Comparison of ENCODE assay signal across 18 cellular contexts in genomic region chr20:1362484-1362883, GRCh38. TPM values are rescaled to one million over a fixed set of nuclear protein-coding genes. Genes with fewer than 3 reads are reported as not detected.
A peak's percentile ranks its signal among the peaks of the same experiment; 100 is the strongest.
DNase-seq lines count a peak whose midpoint lies in the region; ATAC-seq and TF ChIP-seq lines count a peak whose summit lies in the region.
"Had no signal": no experiment of that assay in that cellular context is flagged by ENCODE, and none has a peak within 500 bp of the region (broad histone marks: within the 10 kb centered on the region; RNA-seq: fewer than 3 reads in every experiment).

No MANE protein-coding gene starts in this region.

- H3K27ac ChIP-seq in body of pancreas (no peak overlapping the region), MM.1S (ENCODE audit: low read length) (no peak overlapping the region)
- H3K27ac ChIP-seq: colonic mucosa, tibial nerve had no signal

- no peak for ATAC-seq in natural killer cell treated with Interleukin-12 subunit alpha and Interleukin-12 subunit beta and Interleukin-15 and Interleukin-18, amount 100 ng/mL, for 72 hours
- no peak for ATAC-seq in natural killer cell
- ATAC-seq in central memory CD8-positive, alpha-beta T cell (replicated peaks; ENCODE audit: extremely low read depth, poor library complexity, severe bottlenecking): no peak
- peak; percentile 21 for ATAC-seq in stimulated activated naive CD8-positive, alpha-beta T cell treated with anti-CD3 and anti-CD28 coated beads, Interleukin-15, amount 100 ng/mL, for 72 hours
- no peak for ATAC-seq in body of pancreas
- ATAC-seq in SK-N-SH treated with all-trans-retinoic acid at 6 μM for 48 hours: no peak
- ATAC-seq: mucosa of descending colon; stimulated activated memory B cell treated with anti-CD40 and anti-IgM and Interleukin-4, amounts not matched to agents 10 μg/mL and 1 μg/mL and 100 μg/mL, for 72 hours had no signal

- no peak overlapping the region for H3K4me3 Mint-ChIP-seq in natural killer cell treated with Interleukin-12 subunit alpha and Interleukin-12 subunit beta and Interleukin-15 and Interleukin-18, amount 100 ng/mL, for 72 hours
- H3K4me3 Mint-ChIP-seq in natural killer cell: no peak overlapping the region
- H3K4me3 Mint-ChIP-seq in central memory CD8-positive, alpha-beta T cell: no peak overlapping the region
- H3K4me3 Mint-ChIP-seq in stimulated activated naive CD8-positive, alpha-beta T cell treated with anti-CD3 and anti-CD28 coated beads, Interleukin-15, amount 100 ng/mL, for 72 hours: peak overlapping the region in 1 of 2 donors; percentile 16
- H3K4me3 Mint-ChIP-seq: stimulated activated memory B cell treated with anti-CD40 and anti-IgM and Interleukin-4, amounts not matched to agents 10 μg/mL and 1 μg/mL and 100 μg/mL, for 72 hours had no signal

- H3K27me3 Mint-ChIP-seq in natural killer cell treated with Interleukin-12 subunit alpha and Interleukin-12 subunit beta and Interleukin-15 and Interleukin-18, amount 100 ng/mL, for 72 hours: no peaks in the 10 kb centered on the region
- H3K27me3 Mint-ChIP-seq in natural killer cell (ENCODE audit: low read depth in 2 of 2): no peaks in the 10 kb centered on the region
- no peaks in the 10 kb centered on the region for H3K27me3 Mint-ChIP-seq in central memory CD8-positive, alpha-beta T cell
- no peaks in the 10 kb centered on the region for H3K27me3 Mint-ChIP-seq in stimulated activated naive CD8-positive, alpha-beta T cell treated with anti-CD3 and anti-CD28 coated beads, Interleukin-15, amount 100 ng/mL, for 72 hours
- H3K27me3 Mint-ChIP-seq: stimulated activated memory B cell treated with anti-CD40 and anti-IgM and Interleukin-4, amounts not matched to agents 10 μg/mL and 1 μg/mL and 100 μg/mL, for 72 hours had no signal

- peaks cover 0 to 3% of the 10 kb centered on the region in 2 donors for H3K36me3 ChIP-seq in body of pancreas (replicated peaks in 1 of 2; ENCODE audit: insufficient read depth in 1 of 2, low read depth in 2 of 2)
- H3K36me3 ChIP-seq in MM.1S (replicated peaks; ENCODE audit: insufficient read depth, low read length): no peaks in the 10 kb centered on the region
- H3K36me3 ChIP-seq: colonic mucosa had no signal

- TF ChIP-seq CTCF in natural killer cell (IDR thresholded peaks at IDR 0.05) (no peak), body of pancreas (IDR thresholded peaks at IDR 0.05) (no peak), MM.1S (IDR thresholded peaks at IDR 0.05; ENCODE audit: low read length) (no peak)

- H3K9me2 ChIP-seq in MM.1S (replicated peaks; ENCODE audit: insufficient read depth, low read length): no peaks in the 10 kb centered on the region

- DNase-seq in natural killer cell treated with Interleukin-12 subunit alpha and Interleukin-12 subunit beta and Interleukin-15 and Interleukin-18, amount 100 ng/mL, for 72 hours (ENCODE audit: low spot score): no peak
- DNase-seq in natural killer cell: no peak
- peak; percentile 43 for DNase-seq in SK-MEL-5 (ENCODE audit: low read depth, low spot score)
- no peak for DNase-seq in central memory CD8-positive, alpha-beta T cell (ENCODE audit: low spot score in 2 of 2)
- DNase-seq in stimulated activated naive CD8-positive, alpha-beta T cell treated with anti-CD3 and anti-CD28 coated beads, Interleukin-15, amount 100 ng/mL, for 72 hours: peak in 1 of 2 donors; percentile 49
- DNase-seq in body of pancreas: no peak
- no peak for DNase-seq in MM.1S
- DNase-seq: activated effector memory CD4-positive, alpha-beta T cell treated with Interleukin-2 at 50 U/mL for 16 hours; colonic mucosa; EL; mucosa of descending colon; NCI-H1092 treated with DMSO at 0.1 percent for 48 hours; NCI-H2107; NCI-H510A treated with DMSO at 0.1 percent for 48 hours; occipital lobe had no signal

- H3F3A ChIP-seq in MM.1S (ENCODE audit: insufficient read depth, low read length): no peaks in the 10 kb centered on the region

- in situ Hi-C loops in SK-MEL-5 (cut with HindIII; ENCODE audit: low pct_unique_long_range_greater_than_20kb, low sequenced_read_pairs): no loop called here

- no peak overlapping the region for H3K4me2 ChIP-seq in MM.1S (ENCODE audit: low read depth, low read length)

- no peaks in the 10 kb centered on the region for H3K9me3 Mint-ChIP-seq in natural killer cell treated with Interleukin-12 subunit alpha and Interleukin-12 subunit beta and Interleukin-15 and Interleukin-18, amount 100 ng/mL, for 72 hours
- no peaks in the 10 kb centered on the region for H3K9me3 Mint-ChIP-seq in natural killer cell
- H3K9me3 Mint-ChIP-seq in central memory CD8-positive, alpha-beta T cell: no peaks in the 10 kb centered on the region
- peaks cover 0 to 4% of the 10 kb centered on the region in 2 donors for H3K9me3 Mint-ChIP-seq in stimulated activated naive CD8-positive, alpha-beta T cell treated with anti-CD3 and anti-CD28 coated beads, Interleukin-15, amount 100 ng/mL, for 72 hours
- H3K9me3 Mint-ChIP-seq: stimulated activated memory B cell treated with anti-CD40 and anti-IgM and Interleukin-4, amounts not matched to agents 10 μg/mL and 1 μg/mL and 100 μg/mL, for 72 hours had no signal

- H3K79me2 ChIP-seq in MM.1S (ENCODE audit: low read length): peaks cover 22% of the 10 kb centered on the region

- H3K4me1 Mint-ChIP-seq in natural killer cell treated with Interleukin-12 subunit alpha and Interleukin-12 subunit beta and Interleukin-15 and Interleukin-18, amount 100 ng/mL, for 72 hours (ENCODE audit: low read depth in 2 of 2): peaks cover 60 to 70% of the 10 kb centered on the region in 2 donors
- H3K4me1 Mint-ChIP-seq in natural killer cell: peaks cover 35 to 36% of the 10 kb centered on the region in 2 donors
- peaks cover 60% of the 10 kb centered on the region for H3K4me1 Mint-ChIP-seq in central memory CD8-positive, alpha-beta T cell
- H3K4me1 Mint-ChIP-seq in stimulated activated naive CD8-positive, alpha-beta T cell treated with anti-CD3 and anti-CD28 coated beads, Interleukin-15, amount 100 ng/mL, for 72 hours: peaks cover 87% of the 10 kb centered on the region

- peak overlapping the region; percentile 32 to 84 for H3K27ac Mint-ChIP-seq in natural killer cell treated with Interleukin-12 subunit alpha and Interleukin-12 subunit beta and Interleukin-15 and Interleukin-18, amount 100 ng/mL, for 72 hours
- peak overlapping the region in 1 of 2 donors; percentile 69 for H3K27ac Mint-ChIP-seq in natural killer cell
- peak overlapping the region; percentile 29 for H3K27ac Mint-ChIP-seq in central memory CD8-positive, alpha-beta T cell (ENCODE audit: low read depth)
- H3K27ac Mint-ChIP-seq in stimulated activated naive CD8-positive, alpha-beta T cell treated with anti-CD3 and anti-CD28 coated beads, Interleukin-15, amount 100 ng/mL, for 72 hours: no peak overlapping the region

- H2AFZ ChIP-seq in MM.1S (ENCODE audit: low read length): no peak overlapping the region

- H3K4me3 ChIP-seq in body of pancreas: no peak overlapping the region
- H3K4me3 ChIP-seq in MM.1S (ENCODE audit: low read length): no peak overlapping the region
- H3K4me3 ChIP-seq: colonic mucosa, mucosa of descending colon, tibial nerve had no signal

- no peak overlapping the region for H3K9ac ChIP-seq in MM.1S (ENCODE audit: low read length)

- no peaks in the 10 kb centered on the region for H3K27me3 ChIP-seq in body of pancreas
- no peaks in the 10 kb centered on the region for H3K27me3 ChIP-seq in MM.1S (replicated peaks; ENCODE audit: insufficient read depth, low read length)
- H3K27me3 ChIP-seq: colonic mucosa, tibial nerve had no signal

- no peaks in the 10 kb centered on the region for H3K9me3 ChIP-seq in body of pancreas
- H3K9me3 ChIP-seq in MM.1S (replicated peaks; ENCODE audit: insufficient read depth, low read length): no peaks in the 10 kb centered on the region
- H3K9me3 ChIP-seq: colonic mucosa, mucosa of descending colon, tibial nerve had no signal

- intact Hi-C loops in natural killer cell (cut with micrococcal nuclease): no loop called here
- intact Hi-C loops in body of pancreas (cut with DNase I): no loop called here

- H4K20me1 ChIP-seq in MM.1S (ENCODE audit: insufficient read depth, low read length): no peaks in the 10 kb centered on the region

- TF ChIP-seq POLR2A in body of pancreas (IDR thresholded peaks at IDR 0.05): no peak

- 50 to 77% methylated on average over 2 of the region's 2 CpGs for WGBS in body of pancreas, 2 donors

- H3K4me1 ChIP-seq in body of pancreas: peaks cover 13% of the 10 kb centered on the region
- 0 out of 2 replicates have a peak, but pooled peaks cover 3% of the 10 kb centered on the region for H3K4me1 ChIP-seq in MM.1S (ENCODE audit: low read length)

- H3K36me3 Mint-ChIP-seq in natural killer cell treated with Interleukin-12 subunit alpha and Interleukin-12 subunit beta and Interleukin-15 and Interleukin-18, amount 100 ng/mL, for 72 hours: peaks cover 15% of the 10 kb centered on the region
- peaks cover 12% of the 10 kb centered on the region for H3K36me3 Mint-ChIP-seq in natural killer cell
- H3K36me3 Mint-ChIP-seq in central memory CD8-positive, alpha-beta T cell (ENCODE audit: insufficient read depth): peaks cover 16% of the 10 kb centered on the region

TF ChIP-seq in SK-N-SH treated with all-trans-retinoic acid at 6 μM for 48 hours, 23 proteins besides CTCF, POLR2A, EP300 and RAD21 (continues in another document):
- TF ChIP-seq ZFP30 (CRISPR knock-in tag; IDR thresholded peaks at IDR 0.05) (no peak), TOX (CRISPR knock-in tag; IDR thresholded peaks at IDR 0.05; ENCODE audit: borderline replicate concordance) (no peak), SNAI2 (CRISPR knock-in tag; IDR thresholded peaks at IDR 0.05) (no peak), OSR1 (CRISPR knock-in tag; IDR thresholded peaks at IDR 0.05) (no peak)

RNA-seq across cellular contexts. Expression of gene FKBP1A, which starts 30.4 kb away (rescaled TPM):
- total RNA-seq in natural killer cell treated with Interleukin-12 subunit alpha and Interleukin-12 subunit beta and Interleukin-15 and Interleukin-18, amount 100 ng/mL, for 72 hours: 100 to 1,000 TPM; 167 to 229 TPM
- total RNA-seq in natural killer cell: 10 to 100 TPM; 74.6 to 76.4 (median 75.4) TPM
- 219 and 227 TPM in 2 replicates for total RNA-seq in SK-MEL-5 (2014; rRNA removed; shearing (Covaris generic))
- polyA plus RNA-seq in SK-MEL-5 (2015; cell fraction: cytosol; rRNA removed): 1,255 and 1,259 TPM in 2 replicates
- polyA plus RNA-seq in SK-MEL-5 (2015; cell fraction: nucleus; rRNA removed): 193 and 209 TPM in 2 replicates
- 10 to 100 TPM; 47.5 to 57.7 TPM for total RNA-seq in body of pancreas

RNA-seq across cellular contexts. Expression of gene SDCBP2, which starts 33.5 kb away (rescaled TPM):
- total RNA-seq in natural killer cell treated with Interleukin-12 subunit alpha and Interleukin-12 subunit beta and Interleukin-15 and Interleukin-18, amount 100 ng/mL, for 72 hours: 1 to 10 TPM in 1 of 2 donors, under 1 TPM in 1; 0.89 to 1.5 TPM
- 1 to 10 TPM; 2.0 to 2.7 (median 2.6) TPM for total RNA-seq in natural killer cell
- total RNA-seq in SK-MEL-5 (2014; rRNA removed; shearing (Covaris generic)): 0.32 and 0.50 TPM in 2 replicates
- 0.19 and 0.69 TPM in 2 replicates for polyA plus RNA-seq in SK-MEL-5 (2015; cell fraction: cytosol; rRNA removed)
- polyA plus RNA-seq in SK-MEL-5 (2015; cell fraction: nucleus; rRNA removed): 0.26 and 0.76 TPM in 2 replicates
- total RNA-seq in body of pancreas: 10 to 100 TPM; 14.8 to 20.0 TPM

Comparison
In these comparisons a context has a peak if more than half of its experiments do, and no peak if none do; other contexts are left out.
1. H3K27ac Mint-ChIP-seq: peak in natural killer cell treated with Interleukin-12 subunit alpha and Interleukin-12 subunit beta and Interleukin-15 and Interleukin-18, amount 100 ng/mL, for 72 hours (2 of 2) and central memory CD8-positive, alpha-beta T cell (single experiment); none in stimulated activated naive CD8-positive, alpha-beta T cell treated with anti-CD3 and anti-CD28 coated beads, Interleukin-15, amount 100 ng/mL, for 72 hours (0 of 2).
2. RNA of gene SDCBP2, which starts 33.5 kb away (total RNA-seq): 14.8 to 20.0 TPM in body of pancreas; 2.0 to 2.7 TPM in natural killer cell, 0.89 to 1.5 TPM in natural killer cell treated with Interleukin-12 subunit alpha and Interleukin-12 subunit beta and Interleukin-15 and Interleukin-18, amount 100 ng/mL, for 72 hours and 0.32 to 0.50 TPM in SK-MEL-5; every median in the first group is over 4 times any median in the second.